Comparison of ENCODE assay signal across 21 cellular contexts in the genomic region with DNA sequence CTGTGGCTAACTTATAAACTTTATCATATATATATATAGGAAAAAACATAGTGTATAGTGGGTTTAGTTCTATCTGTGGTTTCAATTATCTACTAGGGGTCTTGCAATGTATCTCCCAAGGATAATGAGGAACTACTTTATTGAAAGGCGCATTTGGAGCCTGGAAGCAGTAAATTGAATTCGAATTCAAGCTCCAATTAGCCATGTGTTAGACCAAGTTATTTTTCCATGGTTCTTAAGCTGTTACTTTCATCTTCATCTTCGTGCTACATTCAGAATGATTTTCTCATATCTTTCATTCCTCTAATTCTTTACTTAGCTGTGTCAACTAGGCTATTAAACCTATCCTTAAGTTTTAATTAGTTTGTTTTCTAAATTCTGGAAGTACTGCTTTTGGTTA. TPM values are rescaled to one million over a fixed set of nuclear protein-coding genes. Genes with fewer than 3 reads are reported as not detected.
DNase-seq lines count a peak whose midpoint lies in the region; ATAC-seq, FAIRE-seq and TF ChIP-seq lines count a peak whose summit lies in the region.
"Had no signal": no experiment of that assay in that cellular context is flagged by ENCODE, and none has a peak within 500 bp of the region (broad histone marks: within the 10 kb centered on the region; RNA-seq: fewer than 3 reads in every experiment).

No MANE protein-coding gene starts in this region.

- no peak for DNase-seq in stimulated activated naive CD8-positive, alpha-beta T cell treated with anti-CD3 and anti-CD28 coated beads, Interleukin-15, amount 100 ng/mL, for 72 hours
- DNase-seq in stimulated activated naive CD8-positive, alpha-beta T cell treated with anti-CD3 and anti-CD28 coated beads, Interleukin-15, Interleukin-2, amounts not matched to agents 100 U/mL and 50 U/mL, for 24 hours, result no peak
- DNase-seq in PC-9, result no peak
- no peak for DNase-seq in keratinocyte (ENCODE audit: low read depth, low spot score)
- DNase-seq in EL, result no peak
- DNase-seq in glutamatergic neuron, result no peak
- DNase-seq: Caco-2; CD8-positive, alpha-beta T cell; DND-41; H9; NCI-H1092; NCI-H1417 treated with DMSO at 0.1 percent for 48 hours; NCI-H1694 treated with DMSO at 0.1 percent for 48 hours; NCI-H2081; NCI-H2227 treated with DMSO at 0.1 percent for 48 hours; SHP77 treated with DMSO at 0.1 percent for 48 hours had no signal

- H3K4me3 ChIP-seq in PC-9, result no peak overlapping the region
- H3K4me3 ChIP-seq in keratinocyte (ENCODE audit: control insufficient read depth in 2 of 3, extremely low read depth in 1 of 3, insufficient read depth in 2 of 3, low read depth in 1 of 3, low read length in 3 of 3), result no peak overlapping the region
- H3K4me3 ChIP-seq: GM23338 had no signal

- no peaks in the 10 kb centered on the region for H3K36me3 Mint-ChIP-seq in glutamatergic neuron (ENCODE audit: unreplicated experiment)

- H3K27me3 ChIP-seq in PC-9 (ENCODE audit: insufficient read depth, low read depth) (no peaks in the 10 kb centered on the region), keratinocyte (ENCODE audit: control insufficient read depth, extremely low read depth, insufficient read depth, low read length) (no peaks in the 10 kb centered on the region)

- CTCF ChIA-PET in PC-9 (lab: Charles Lee), result no interaction called here

- peaks cover 4% of the 10 kb centered on the region; the same call in 1 of the 2 replicates for H3K9me3 ChIP-seq in PC-9 (ENCODE audit: insufficient read depth, low read depth)
- H3K9me3 ChIP-seq in keratinocyte (ENCODE audit: control insufficient read depth, low read depth, low read length), result no peaks in the 10 kb centered on the region

- H3K9me2 ChIP-seq in PC-9 (ENCODE audit: insufficient read depth), result no peaks in the 10 kb centered on the region

- no peaks in the 10 kb centered on the region for H3K27me3 Mint-ChIP-seq in stimulated activated naive CD8-positive, alpha-beta T cell treated with anti-CD3 and anti-CD28 coated beads, Interleukin-15, amount 100 ng/mL, for 72 hours
- no peaks in the 10 kb centered on the region for H3K27me3 Mint-ChIP-seq in glutamatergic neuron (ENCODE audit: unreplicated experiment)
- H3K27me3 Mint-ChIP-seq: B cell had no signal

- no peak for ATAC-seq in stimulated activated naive CD8-positive, alpha-beta T cell treated with anti-CD3 and anti-CD28 coated beads, Interleukin-15, amount 100 ng/mL, for 72 hours
- no peak for ATAC-seq in stimulated activated naive CD8-positive, alpha-beta T cell treated with anti-CD3 and anti-CD28 coated beads, Interleukin-15, Interleukin-2, amounts not matched to agents 100 U/mL and 50 U/mL, for 24 hours
- no peak for ATAC-seq in HG02884 (IDR thresholded peaks at IDR 0.05; ENCODE audit: unreplicated experiment)
- ATAC-seq: CD8-positive, alpha-beta T cell; GM23338; Panc1 had no signal

- dilution Hi-C loops in keratinocyte (cut with MboI; ENCODE audit: extremely low pct_ligation_motif_present, low sequenced_read_pairs), result no loop called here

- H3K79me2 ChIP-seq in PC-9 (ENCODE audit: low read depth) (no peaks in the 10 kb centered on the region), keratinocyte (ENCODE audit: control insufficient read depth, insufficient read depth, low read length) (no peaks in the 10 kb centered on the region)

- TF ChIP-seq CTCF in PC-9 (conservative IDR thresholded peaks at IDR 0.05) (no peak), keratinocyte (optimal IDR thresholded peaks at IDR 0.05 in 1 of 3, IDR thresholded peaks at IDR 0.05 in 1 of 3, conservative IDR thresholded peaks at IDR 0.05 in 1 of 3; ENCODE audit: extremely low read depth in 1 of 3, insufficient read depth in 2 of 3, low read length in 3 of 3) (no peak), glutamatergic neuron (IDR thresholded peaks at IDR 0.05; ENCODE audit: partially characterized antibody, unreplicated experiment) (no peak)

- H2AFZ ChIP-seq in PC-9 (no peak overlapping the region), keratinocyte (ENCODE audit: control insufficient read depth, low read length) (no peak overlapping the region)
- H2AFZ ChIP-seq: GM23338 had no signal

- no peaks in the 10 kb centered on the region for H3K9me1 ChIP-seq in keratinocyte (ENCODE audit: control insufficient read depth, extremely low read depth, insufficient read depth, low read length)

- peaks cover 18% of the 10 kb centered on the region; the same call in 1 of the 2 replicates for H3F3A ChIP-seq in PC-9 (ENCODE audit: insufficient read depth, low read depth)

- peak overlapping the region; percentile 87 to 89 for H3K27ac Mint-ChIP-seq in stimulated activated naive CD8-positive, alpha-beta T cell treated with anti-CD3 and anti-CD28 coated beads, Interleukin-15, amount 100 ng/mL, for 72 hours
- H3K27ac Mint-ChIP-seq in glutamatergic neuron (ENCODE audit: unreplicated experiment), result no peak overlapping the region
- H3K27ac Mint-ChIP-seq: B cell; CD8-positive, alpha-beta T cell; GM23338; H9 had no signal

- no peaks in the 10 kb centered on the region for H3K9me3 Mint-ChIP-seq in stimulated activated naive CD8-positive, alpha-beta T cell treated with anti-CD3 and anti-CD28 coated beads, Interleukin-15, amount 100 ng/mL, for 72 hours
- H3K9me3 Mint-ChIP-seq in glutamatergic neuron (ENCODE audit: unreplicated experiment), result peaks cover 2% of the 10 kb centered on the region
- H3K9me3 Mint-ChIP-seq: GM23338, H9 had no signal

- BruUV-seq in PC-9 (replicated peaks; lab: Mats Ljungman, UMichigan), result no TSS peak

- no peaks in the 10 kb centered on the region for H3K36me3 ChIP-seq in PC-9 (ENCODE audit: low read depth)
- no peaks in the 10 kb centered on the region for H3K36me3 ChIP-seq in keratinocyte (ENCODE audit: control insufficient read depth in 2 of 2, extremely low read depth in 1 of 2, insufficient read depth in 2 of 2, low read length in 2 of 2)

- no peak for FAIRE-seq in keratinocyte (lab: Jason Lieb, UNC)

- H3K9ac ChIP-seq in keratinocyte (ENCODE audit: control insufficient read depth, extremely low read depth, insufficient read depth, low read length), result no peak overlapping the region

- H4K20me1 ChIP-seq in PC-9 (ENCODE audit: insufficient read depth), result no peaks in the 10 kb centered on the region
- H4K20me1 ChIP-seq in keratinocyte (ENCODE audit: control insufficient read depth, extremely low read depth, insufficient read depth, low read length), result no peaks in the 10 kb centered on the region

- POLR2A ChIA-PET in PC-9 (lab: Charles Lee; ENCODE audit: unreplicated experiment), result no interaction called here

- 0 out of 2 replicates have a peak overlapping the region, but pooled peaks have one; percentile 29 for H3K27ac ChIP-seq in PC-9
- peak overlapping the region; percentile 57 for H3K27ac ChIP-seq in keratinocyte (ENCODE audit: control insufficient read depth, insufficient read depth, low read length)
- H3K27ac ChIP-seq: C4-2B had no signal

- H3K4me3 Mint-ChIP-seq in stimulated activated naive CD8-positive, alpha-beta T cell treated with anti-CD3 and anti-CD28 coated beads, Interleukin-15, amount 100 ng/mL, for 72 hours, result no peak overlapping the region
- H3K4me3 Mint-ChIP-seq in glutamatergic neuron (ENCODE audit: unreplicated experiment), result no peak overlapping the region
- H3K4me3 Mint-ChIP-seq: B cell; CD8-positive, alpha-beta T cell; GM23338; H9 had no signal

- peaks cover 18% of the 10 kb centered on the region for H3K4me1 Mint-ChIP-seq in stimulated activated naive CD8-positive, alpha-beta T cell treated with anti-CD3 and anti-CD28 coated beads, Interleukin-15, amount 100 ng/mL, for 72 hours
- H3K4me1 Mint-ChIP-seq in glutamatergic neuron (ENCODE audit: low read depth, unreplicated experiment), result no peaks in the 10 kb centered on the region
- H3K4me1 Mint-ChIP-seq: GM23338, H9 had no signal

- H3K4me1 ChIP-seq in PC-9 (replicated peaks; ENCODE audit: insufficient read depth) (no peaks in the 10 kb centered on the region), keratinocyte (ENCODE audit: control insufficient read depth, extremely low read depth, insufficient read depth, low read length) (no peaks in the 10 kb centered on the region)

- H3K4me2 ChIP-seq in PC-9 (no peak overlapping the region), keratinocyte (ENCODE audit: control insufficient read depth, extremely low read depth, insufficient read depth, low read depth, low read length) (no peak overlapping the region)
- H3K4me2 ChIP-seq: GM23338 had no signal

- intact Hi-C loops in PC-9 (cut with micrococcal nuclease; ENCODE audit: unreplicated experiment), result no loop called here

RNA-seq across cellular contexts. Expression of gene MANBA, which starts 27.2 kb away (rescaled TPM):
- 9.8 and 11.8 TPM in 2 replicates for total RNA-seq in PC-9 (2021)
- 9.3 to 10.7 TPM (median 10.2 TPM) in 3 replicates for polyA plus RNA-seq in keratinocyte
- 16.5 TPM for polyA plus RNA-seq in keratinocyte (2011; ENCODE audit: low read depth)
- polyA plus RNA-seq in keratinocyte (2011; cell fraction: cytosol; rRNA removed), result 5.9 and 6.9 TPM in 2 replicates
- 32.6 and 37.8 TPM in 2 replicates for polyA plus RNA-seq in keratinocyte (2011; cell fraction: nucleus; rRNA removed)
- polyA plus RNA-seq in keratinocyte (2012; ENCODE audit: low replicate concordance), result 12.5 and 17.4 TPM in 2 replicates
- polyA minus RNA-seq in keratinocyte, result 5.2 to 16.3 TPM (median 15.8 TPM) in 3 replicates
- polyA minus RNA-seq in keratinocyte (2011; cell fraction: cytosol; rRNA and poly(A)+ RNA removed), result 11.5 TPM
- 30.7 and 39.0 TPM in 2 replicates for polyA minus RNA-seq in keratinocyte (2011; cell fraction: nucleus; rRNA and poly(A)+ RNA removed)
- 13.0 TPM for total RNA-seq in glutamatergic neuron (ENCODE audit: unreplicated experiment)

RNA-seq across cellular contexts. Expression of gene UBE2D3, which starts 39.4 kb away (rescaled TPM):
- total RNA-seq in PC-9 (2021) (154 and 183 TPM in 2 replicates), glutamatergic neuron (ENCODE audit: unreplicated experiment) (261 TPM)
- polyA plus RNA-seq in keratinocyte, result 355 to 567 TPM (median 388 TPM) in 3 replicates
- 180 TPM for polyA plus RNA-seq in keratinocyte (2011; ENCODE audit: low read depth)
- 409 and 668 TPM in 2 replicates for polyA plus RNA-seq in keratinocyte (2011; cell fraction: cytosol; rRNA removed)
- polyA plus RNA-seq in keratinocyte (2011; cell fraction: nucleus; rRNA removed), result 330 and 429 TPM in 2 replicates
- 346 and 465 TPM in 2 replicates for polyA plus RNA-seq in keratinocyte (2012; ENCODE audit: low replicate concordance)
- polyA minus RNA-seq in keratinocyte, result 218 to 413 TPM (median 290 TPM) in 3 replicates
- 315 TPM for polyA minus RNA-seq in keratinocyte (2011; cell fraction: cytosol; rRNA and poly(A)+ RNA removed)
- 122 and 167 TPM in 2 replicates for polyA minus RNA-seq in keratinocyte (2011; cell fraction: nucleus; rRNA and poly(A)+ RNA removed)
